In the genomic region with DNA sequence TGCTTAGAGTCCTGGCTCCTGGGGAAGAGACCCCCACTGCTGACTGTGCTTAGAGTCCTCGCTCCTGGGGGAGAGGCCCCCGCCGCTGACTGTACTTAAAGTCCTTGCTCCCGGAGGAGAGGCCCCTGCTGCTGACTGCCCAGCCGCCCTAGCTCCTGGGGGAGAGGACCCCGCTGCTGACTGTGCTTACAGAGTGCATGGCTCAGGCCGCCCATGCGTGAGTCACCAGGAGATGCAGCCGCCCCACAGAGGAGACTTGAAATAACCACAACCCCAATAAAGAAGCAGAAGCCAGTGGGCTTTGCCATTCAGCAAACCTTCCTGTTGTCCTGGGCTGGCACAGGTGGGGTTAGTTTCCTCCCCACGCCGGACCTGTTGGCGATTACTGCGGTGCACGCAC, we compare ENCODE assay signal across 14 cellular contexts.
DNase-seq lines count a peak whose midpoint lies in the region; ATAC-seq, FAIRE-seq and TF ChIP-seq lines count a peak whose summit lies in the region.
"Had no signal": no experiment of that assay in that cellular context is flagged by ENCODE, and none has a peak within 500 bp of the region (broad histone marks: within the 10 kb centered on the region; RNA-seq: fewer than 3 reads in every experiment).

No MANE protein-coding gene starts in this region.

- 80% methylated on average over 14 of the region's 14 CpGs for WGBS in prostate gland

- peaks cover 0 to 11% of the 10 kb centered on the region in 2 donors for H3K4me1 ChIP-seq in kidney (ENCODE audit: control insufficient read depth in 1 of 2, insufficient read depth in 1 of 2, low read depth in 1 of 2, low read length in 2 of 2)
- H3K4me1 ChIP-seq in prostate gland (replicated peaks): no peaks in the 10 kb centered on the region

- peak overlapping the region; percentile 50 for H3K27ac Mint-ChIP-seq in activated B cell treated with CpG ODN at 0.5 μM for 24 hours
- H3K27ac Mint-ChIP-seq: activated CD4-positive, alpha-beta T cell treated with anti-CD3 and anti-CD28 coated beads, Interleukin-2, amount 10 ng/mL, durations not matched to agents 24 days and 14 days; activated naive CD8-positive, alpha-beta T cell treated with anti-CD3 and anti-CD28 coated beads, Interleukin-2, amount 10 ng/mL, durations not matched to agents 7 days and 5 days had no signal

- H3K36me3 Mint-ChIP-seq in activated B cell treated with CpG ODN at 0.5 μM for 24 hours (ENCODE audit: low read depth): peaks cover 35% of the 10 kb centered on the region
- H3K36me3 Mint-ChIP-seq: naive B cell had no signal

- POLR2A ChIA-PET in activated B cell treated with CpG ODN at 0.5 μM for 24 hours (lab: Charles Lee): no interaction called here

- H3K9me3 Mint-ChIP-seq in activated B cell treated with CpG ODN at 0.5 μM for 24 hours: no peaks in the 10 kb centered on the region
- H3K9me3 Mint-ChIP-seq: activated CD4-positive, alpha-beta T cell treated with anti-CD3 and anti-CD28 coated beads, Interleukin-2, amount 10 ng/mL, durations not matched to agents 24 days and 14 days; activated naive CD8-positive, alpha-beta T cell treated with anti-CD3 and anti-CD28 coated beads, Interleukin-2, amount 10 ng/mL, durations not matched to agents 7 days and 5 days; naive B cell had no signal

- TF ChIP-seq POLR2A in prostate gland (IDR thresholded peaks at IDR 0.05): no peak

- H3K4me3 Mint-ChIP-seq in activated B cell treated with CpG ODN at 0.5 μM for 24 hours: no peak overlapping the region
- H3K4me3 Mint-ChIP-seq: activated CD4-positive, alpha-beta T cell treated with anti-CD3 and anti-CD28 coated beads, Interleukin-2, amount 10 ng/mL, durations not matched to agents 24 days and 14 days; activated naive CD8-positive, alpha-beta T cell treated with anti-CD3 and anti-CD28 coated beads, Interleukin-2, amount 10 ng/mL, durations not matched to agents 7 days and 5 days had no signal

- no peaks in the 10 kb centered on the region for H3K36me3 ChIP-seq in kidney (ENCODE audit: control insufficient read depth in 1 of 2, insufficient read depth in 2 of 2, low read length in 2 of 2)
- H3K36me3 ChIP-seq in prostate gland: no peaks in the 10 kb centered on the region

- no peaks in the 10 kb centered on the region for H3K9me3 ChIP-seq in kidney (ENCODE audit: control insufficient read depth in 1 of 2, low read length in 2 of 2)
- no peaks in the 10 kb centered on the region for H3K9me3 ChIP-seq in prostate gland

- intact Hi-C loops in activated B cell treated with CpG ODN at 0.5 μM for 24 hours (cut with micrococcal nuclease) (no loop called here), kidney (cut with DNase I) (no loop called here), prostate gland (cut with DNase I) (no loop called here)

- DNase-seq in AG10803 (ENCODE audit: low read depth) (peak; percentile 38), HL-60 (ENCODE audit: low read depth in 1 of 2, low spot score in 1 of 2) (peak in 1 of 2 experiments; percentile 77), activated B cell treated with CpG ODN at 0.5 μM for 24 hours (no peak), kidney (peak; percentile 57), substantia nigra (lab: John Stamatoyannopoulos, UW) (no peak), prostate gland (ENCODE audit: low spot score) (no peak), superior temporal gyrus (ENCODE audit: extremely low spot score) (no peak)
- DNase-seq in stimulated activated CD4-positive, alpha-beta T cell treated with anti-CD3 and anti-CD28 coated beads, Interleukin-2, amount 100 ng/mL, for 48 hours: no peak
- DNase-seq: activated CD4-positive, alpha-beta T cell treated with anti-CD3 and anti-CD28 coated beads, Interleukin-2, amount 10 ng/mL, durations not matched to agents 24 days and 14 days; activated naive CD8-positive, alpha-beta T cell treated with anti-CD3 and anti-CD28 coated beads, Interleukin-2, amount 10 ng/mL, durations not matched to agents 7 days and 5 days; naive B cell; NCI-H345; SHP77; stimulated activated naive CD4-positive, alpha-beta T cell had no signal

- TF ChIP-seq CTCF in AG10803 (conservative IDR thresholded peaks at IDR 0.05; ENCODE audit: low read length): no peak
- no peak for TF ChIP-seq CTCF in HL-60 (IDR thresholded peaks at IDR 0.05; ENCODE audit: insufficient read depth, low read length)
- TF ChIP-seq CTCF in activated B cell treated with CpG ODN at 0.5 μM for 24 hours (IDR thresholded peaks at IDR 0.05): no peak
- TF ChIP-seq CTCF in kidney (IDR thresholded peaks at IDR 0.05; ENCODE audit: borderline replicate concordance, extremely low read depth, insufficient read depth): no peak
- no peak for TF ChIP-seq CTCF in prostate gland (IDR thresholded peaks at IDR 0.05)

- CTCF ChIA-PET in activated B cell treated with CpG ODN at 0.5 μM for 24 hours (lab: Charles Lee): no interaction called here

- H3K27me3 ChIP-seq in HL-60 (ENCODE audit: insufficient read depth, poor library complexity, severe bottlenecking) (no peaks in the 10 kb centered on the region), prostate gland (replicated peaks; ENCODE audit: insufficient read depth) (no peaks in the 10 kb centered on the region)

- no peak for FAIRE-seq in kidney (lab: Jason Lieb, UNC)

- peak; percentile 32 for ATAC-seq in activated B cell treated with CpG ODN at 0.5 μM for 24 hours (ENCODE audit: low read depth)

- no peak overlapping the region for H3K4me3 ChIP-seq in AG10803 (ENCODE audit: low read length)
- H3K4me3 ChIP-seq in HL-60 (replicated peaks; ENCODE audit: insufficient read depth, low read length): no peak overlapping the region
- no peak overlapping the region for H3K4me3 ChIP-seq in kidney (ENCODE audit: low read length in 2 of 2)
- no peak overlapping the region for H3K4me3 ChIP-seq in prostate gland

- H3K27me3 Mint-ChIP-seq in activated B cell treated with CpG ODN at 0.5 μM for 24 hours: no peaks in the 10 kb centered on the region
- H3K27me3 Mint-ChIP-seq: activated CD4-positive, alpha-beta T cell treated with anti-CD3 and anti-CD28 coated beads, Interleukin-2, amount 10 ng/mL, durations not matched to agents 24 days and 14 days; activated naive CD8-positive, alpha-beta T cell treated with anti-CD3 and anti-CD28 coated beads, Interleukin-2, amount 10 ng/mL, durations not matched to agents 7 days and 5 days; naive B cell had no signal

- no peak overlapping the region for H3K9ac ChIP-seq in kidney (ENCODE audit: low read length in 2 of 2)

- H3K4me1 Mint-ChIP-seq in activated B cell treated with CpG ODN at 0.5 μM for 24 hours: peaks cover 76% of the 10 kb centered on the region

- H3K27ac ChIP-seq in HL-60 (replicated peaks): peak overlapping the region; percentile 23; the same call in 1 of the 2 replicates
- H3K27ac ChIP-seq in kidney (ENCODE audit: low read depth in 2 of 2, low read length in 2 of 2): no peak overlapping the region
- no peak overlapping the region for H3K27ac ChIP-seq in substantia nigra (ENCODE audit: low read depth, low read length, poor library complexity, severe bottlenecking)
- no peak overlapping the region for H3K27ac ChIP-seq in prostate gland

Comparison
In these comparisons a context has a peak if more than half of its experiments do, and no peak if none do; other contexts are left out.
1. DNase-seq: peak in AG10803 (single experiment) and kidney (single experiment); none in activated B cell treated with CpG ODN at 0.5 μM for 24 hours (single experiment), substantia nigra (0 of 49), prostate gland (single experiment), superior temporal gyrus (single experiment) and stimulated activated CD4-positive, alpha-beta T cell treated with anti-CD3 and anti-CD28 coated beads, Interleukin-2, amount 100 ng/mL, for 48 hours (0 of 2).